ENCODE assay signal across 8 cellular contexts in genomic region chr12:80936353-80936641, GRCh38. TPM values are rescaled to one million over a fixed set of nuclear protein-coding genes. Genes with fewer than 3 reads are reported as not detected.
DNase-seq lines count a peak whose midpoint lies in the region; ATAC-seq and TF ChIP-seq lines count a peak whose summit lies in the region.

No MANE protein-coding gene starts in this region.

- peak overlapping the region; percentile 20 for H3K27ac ChIP-seq in duodenal mucosa (ENCODE audit: low read depth, low read length)

- H3K4me1 Mint-ChIP-seq in natural killer cell = no peaks in the 10 kb centered on the region

- no peaks in the 10 kb centered on the region for H3K9me3 ChIP-seq in duodenal mucosa (ENCODE audit: control insufficient read depth in 1 of 2, low read length in 2 of 2)

- H3K9ac ChIP-seq in duodenal mucosa (ENCODE audit: low read depth in 1 of 2, low read length in 2 of 2) = no peak overlapping the region

- no peaks in the 10 kb centered on the region for H3K36me3 ChIP-seq in duodenal mucosa (ENCODE audit: control insufficient read depth in 1 of 2, insufficient read depth in 2 of 2, low read length in 2 of 2)

- peak; percentile 27 for DNase-seq in D341Med (ENCODE audit: low spot score)
- no peak for DNase-seq in LNCaP clone FGC (ENCODE audit: low read depth)
- DNase-seq in natural killer cell = no peak
- no peak for DNase-seq in activated CD4-positive, alpha-beta T cell treated with anti-CD3 and anti-CD28 coated beads for 48 hours
- DNase-seq in GM20000 (ENCODE audit: low spot score) = no peak
- no peak for DNase-seq in Kasumi-1 (lab: John Stamatoyannopoulos, UW)
- no peak for DNase-seq in NCI-H187 treated with DMSO at 0.1 percent for 48 hours (lab: John Stamatoyannopoulos, UW)

- H3K27ac Mint-ChIP-seq in natural killer cell = no peak overlapping the region

- H3K27me3 ChIP-seq in duodenal mucosa (ENCODE audit: control insufficient read depth in 1 of 2, insufficient read depth in 2 of 2, low read length in 2 of 2) = peaks cover 15% of the 10 kb centered on the region in 2 donors

- intact Hi-C loops in natural killer cell (cut with micrococcal nuclease) = no loop called here

- H3K4me3 ChIP-seq in LNCaP clone FGC (ENCODE audit: low read depth, low read length) = peak overlapping the region; percentile 76
- peak overlapping the region; percentile 66 to 85 for H3K4me3 ChIP-seq in duodenal mucosa (ENCODE audit: low read depth in 1 of 2, low read length in 2 of 2)

- peaks cover 0 to 3% of the 10 kb centered on the region in 2 donors for H3K27me3 Mint-ChIP-seq in natural killer cell (ENCODE audit: low read depth in 2 of 2)

- TF ChIP-seq CTCF in LNCaP clone FGC (IDR thresholded peaks at IDR 0.05; ENCODE audit: control insufficient read depth, extremely low read depth, insufficient read depth) (0 out of 2 replicates have a peak, but pooled peaks have one; percentile 8), natural killer cell (IDR thresholded peaks at IDR 0.05) (no peak), GM20000 (IDR thresholded peaks at IDR 0.05; ENCODE audit: extremely low read depth, missing control alignments) (no peak)

- peak overlapping the region; percentile 37 for H3K4me3 Mint-ChIP-seq in natural killer cell

- no peaks in the 10 kb centered on the region for H3K36me3 Mint-ChIP-seq in natural killer cell

- peaks cover 0 to 8% of the 10 kb centered on the region in 2 donors for H3K4me1 ChIP-seq in duodenal mucosa (ENCODE audit: control insufficient read depth in 1 of 2, insufficient read depth in 2 of 2, low read length in 2 of 2)

- ATAC-seq in natural killer cell = no peak

- H3K9me3 Mint-ChIP-seq in natural killer cell = peaks cover 6 to 7% of the 10 kb centered on the region in 2 donors

RNA-seq across cellular contexts. Expression of gene LIN7A, which starts 1.4 kb away (rescaled TPM):
- total RNA-seq in natural killer cell = 10 to 100 TPM in 1 of 3 donors, under 1 TPM in 2; 0.12 to 14.9 (median 0.27) TPM
